ENCODE assay signal across 20 cellular contexts in genomic region chr3:14131134-14131533, GRCh38. TPM values are rescaled to one million over a fixed set of nuclear protein-coding genes. Genes with fewer than 3 reads are reported as not detected.
DNase-seq lines count a peak whose midpoint lies in the region; ATAC-seq, FAIRE-seq and TF ChIP-seq lines count a peak whose summit lies in the region.
"Had no signal": no experiment of that assay in that cellular context is flagged by ENCODE, and none has a peak within 500 bp of the region (broad histone marks: within the 10 kb centered on the region; RNA-seq: fewer than 3 reads in every experiment).

No MANE protein-coding gene starts in this region.

- H3K4me3 ChIP-seq in heart left ventricle (no peak overlapping the region), K562 (no peak overlapping the region), gastrocnemius medialis (no peak overlapping the region)
- H3K4me3 ChIP-seq: A549, GM23338 had no signal

- peaks cover 11% of the 10 kb centered on the region; the same call in 1 of the 2 replicates for H3K27me3 Mint-ChIP-seq in HFFc6 (ENCODE audit: insufficient read depth)
- H3K27me3 Mint-ChIP-seq in activated naive CD8-positive, alpha-beta T cell treated with anti-CD3 and anti-CD28 coated beads, Interleukin-2, amount 50 U/mL, for 24 hours, result no peaks in the 10 kb centered on the region

- H3K9me3 ChIP-seq in heart left ventricle, result no peaks in the 10 kb centered on the region
- H3K9me3 ChIP-seq in K562 (replicated peaks; ENCODE audit: control insufficient read depth, insufficient read depth, low read depth, low read length), result no peaks in the 10 kb centered on the region
- H3K9me3 ChIP-seq in gastrocnemius medialis, result no peaks in the 10 kb centered on the region
- H3K9me3 ChIP-seq: A549, BE2C had no signal

- TF ChIP-seq EP300 in K562 (IDR thresholded peaks at IDR 0.05; ENCODE audit: low read length), result no peak

- DNase-seq in cardiac septum (ENCODE audit: low spot score), result peak; percentile 39
- no peak for DNase-seq in heart left ventricle
- no peak for DNase-seq in HFFc6
- no peak for DNase-seq in K562 (ENCODE audit: extremely low read depth in 1 of 4, low spot score in 3 of 4)
- peak in 1 of 2 donors; percentile 77 for DNase-seq in gastrocnemius medialis
- no peak for DNase-seq in activated naive CD8-positive, alpha-beta T cell treated with anti-CD3 and anti-CD28 coated beads, Interleukin-2, amount 50 U/mL, for 24 hours
- DNase-seq: BE2C; CD8-positive, alpha-beta T cell; COR-L47; DMS153; DMS79 treated with DMSO at 0.1 percent for 48 hours; EL; H7 had no signal

- H3K9ac ChIP-seq in K562 (ENCODE audit: insufficient read depth in 1 of 2, low read depth in 2 of 2, low read length in 2 of 2), result no peak overlapping the region

- H3K27me3 ChIP-seq in heart left ventricle (no peaks in the 10 kb centered on the region), K562 (ENCODE audit: control insufficient read depth in 2 of 2, insufficient read depth in 2 of 2, low read length in 2 of 2) (no peaks in the 10 kb centered on the region), gastrocnemius medialis (no peaks in the 10 kb centered on the region)
- H3K27me3 ChIP-seq: BE2C had no signal

- no TSS peak for BruUV-seq in K562 (replicated peaks; lab: Mats Ljungman, UMichigan)

- POLR2A ChIA-PET in K562 (lab: Yijun Ruan, JAX), result interaction anchor here (0.7 to 2.1 kb wide), 3 partner anchors 9 to 166 kb away, joined by 3 to 6 read pairs (median 3); no protein-coding TSS in a partner anchor

- H3K27ac ChIP-seq in heart left ventricle (no peak overlapping the region), K562 (ENCODE audit: extremely low read depth, low read depth, low read length) (no peak overlapping the region), gastrocnemius medialis (peak overlapping the region in 3 of 4 donors; percentile 19 to 94 (median 52))
- H3K27ac ChIP-seq: A549, C4-2B had no signal

- ATAC-seq in heart left ventricle (no peak), K562 (no peak), gastrocnemius medialis (peak in 1 of 2 donors; percentile 30), GM19351 (IDR thresholded peaks at IDR 0.05; ENCODE audit: unreplicated experiment) (no peak)
- no peak for ATAC-seq in activated naive CD8-positive, alpha-beta T cell treated with anti-CD3 and anti-CD28 coated beads, Interleukin-2, amount 50 U/mL, for 24 hours
- ATAC-seq: A549; CD8-positive, alpha-beta T cell; GM23338 had no signal

- TF ChIP-seq RAD21 in K562 (CRISPR knock-in tag; conservative IDR thresholded peaks at IDR 0.05 in 1 of 2, IDR thresholded peaks at IDR 0.05 in 1 of 2), result no peak

- TF ChIP-seq POLR2A in heart left ventricle (IDR thresholded peaks at IDR 0.05), result no peak
- no peak for TF ChIP-seq POLR2A in K562 (conservative IDR thresholded peaks at IDR 0.05)
- TF ChIP-seq POLR2A in gastrocnemius medialis (IDR thresholded peaks at IDR 0.05), result no peak

- TF ChIP-seq CTCF in heart left ventricle (IDR thresholded peaks at IDR 0.05), result no peak
- no peak for TF ChIP-seq CTCF in HFFc6 (IDR thresholded peaks at IDR 0.05)
- TF ChIP-seq CTCF in K562 (IDR thresholded peaks at IDR 0.05 in 2 of 3, conservative IDR thresholded peaks at IDR 0.05 in 1 of 3; ENCODE audit: insufficient read depth in 2 of 3, low read depth in 1 of 3, low read length in 3 of 3), result no peak
- TF ChIP-seq CTCF in gastrocnemius medialis (IDR thresholded peaks at IDR 0.05 in 4 of 5, conservative IDR thresholded peaks at IDR 0.05 in 1 of 5), result no peak

- no peak overlapping the region for H3K4me3 Mint-ChIP-seq in HFFc6
- no peak overlapping the region for H3K4me3 Mint-ChIP-seq in activated naive CD8-positive, alpha-beta T cell treated with anti-CD3 and anti-CD28 coated beads, Interleukin-2, amount 50 U/mL, for 24 hours
- H3K4me3 Mint-ChIP-seq: CD8-positive, alpha-beta T cell; GM23338 had no signal

- WGBS in heart left ventricle, 4 donors, result 69 to 94% (median 83%) methylated on average over 3 to 5 of the region's 5 CpGs
- WGBS in K562 (ENCODE audit: insufficient coverage, low coverage, missing lambda C conversion rate), result 68% methylated on average over 5 of the region's 5 CpGs

- H3K36me3 ChIP-seq in heart left ventricle, result peaks cover 3 to 88% (median 79%) of the 10 kb centered on the region in 9 donors
- H3K36me3 ChIP-seq in K562 (ENCODE audit: control insufficient read depth, insufficient read depth, low read length), result peaks cover 95% of the 10 kb centered on the region
- H3K36me3 ChIP-seq in gastrocnemius medialis, result peaks cover 0 to 70% of the 10 kb centered on the region in 2 donors

- H4K20me1 ChIP-seq in K562 (replicated peaks; ENCODE audit: control insufficient read depth, insufficient read depth, low read length), result peaks cover 7% of the 10 kb centered on the region

- H3K4me1 ChIP-seq in heart left ventricle (peaks cover 5 to 19% (median 15%) of the 10 kb centered on the region in 12 donors), K562 (replicated peaks in 1 of 2; ENCODE audit: control insufficient read depth in 2 of 2, insufficient read depth in 2 of 2, low read length in 2 of 2) (peaks cover 9 to 14% of the 10 kb centered on the region in 2 experiments), gastrocnemius medialis (peaks cover 17 to 31% of the 10 kb centered on the region in 2 donors)
- H3K4me1 ChIP-seq: BE2C had no signal

- no peak for FAIRE-seq in K562 (lab: Jason Lieb, UNC)
- FAIRE-seq: A549, D721Med, G401.6, GM12891 had no signal

- peaks cover 29% of the 10 kb centered on the region for H3K79me2 ChIP-seq in K562 (ENCODE audit: control insufficient read depth, insufficient read depth, low read length)

- no peak overlapping the region for H2AFZ ChIP-seq in K562 (ENCODE audit: low read depth, low read length)
- H2AFZ ChIP-seq: GM23338 had no signal

- in situ Hi-C loops in K562 (cut with MboI), result no loop called here
- in situ Hi-C loops in gastrocnemius medialis (cut with MboI; ENCODE audit: low sequenced_read_pairs in 4 of 4), result loop anchor here in 1 of 4 donors (25.0 kb wide), 1 partner anchor 931 kb away; the partner anchor contains the start of gene MRPS25

- no peaks in the 10 kb centered on the region for H3K9me3 Mint-ChIP-seq in HFFc6
- H3K9me3 Mint-ChIP-seq in activated naive CD8-positive, alpha-beta T cell treated with anti-CD3 and anti-CD28 coated beads, Interleukin-2, amount 50 U/mL, for 24 hours, result no peaks in the 10 kb centered on the region
- H3K9me3 Mint-ChIP-seq: CD8-positive, alpha-beta T cell; GM23338 had no signal

- H3K9me1 ChIP-seq in K562 (ENCODE audit: control insufficient read depth, insufficient read depth, low read length), result peaks cover 4% of the 10 kb centered on the region

- H3K4me2 ChIP-seq in K562 (ENCODE audit: insufficient read depth, low read length), result no peak overlapping the region
- H3K4me2 ChIP-seq: A549, GM23338 had no signal

- H3K36me3 Mint-ChIP-seq in HFFc6 (ENCODE audit: low read depth), result peaks cover 68% of the 10 kb centered on the region
- H3K36me3 Mint-ChIP-seq in activated naive CD8-positive, alpha-beta T cell treated with anti-CD3 and anti-CD28 coated beads, Interleukin-2, amount 50 U/mL, for 24 hours (ENCODE audit: low read depth), result peaks cover 49% of the 10 kb centered on the region

- peak overlapping the region; percentile 41; the same call in 1 of the 2 replicates for H3K27ac Mint-ChIP-seq in HFFc6
- no peak overlapping the region for H3K27ac Mint-ChIP-seq in activated naive CD8-positive, alpha-beta T cell treated with anti-CD3 and anti-CD28 coated beads, Interleukin-2, amount 50 U/mL, for 24 hours
- H3K27ac Mint-ChIP-seq: CD8-positive, alpha-beta T cell; GM23338 had no signal

- H3K4me1 Mint-ChIP-seq in HFFc6 (ENCODE audit: low read depth), result peaks cover 41% of the 10 kb centered on the region
- peaks cover 24% of the 10 kb centered on the region for H3K4me1 Mint-ChIP-seq in activated naive CD8-positive, alpha-beta T cell treated with anti-CD3 and anti-CD28 coated beads, Interleukin-2, amount 50 U/mL, for 24 hours

- CTCF ChIA-PET in K562 (lab: Yijun Ruan, JAX; ENCODE audit: low intra/inter-chr PET ratio), result no interaction called here

- intact Hi-C loops in cardiac septum (cut with DNase I) (no loop called here), heart left ventricle (cut with DNase I) (no loop called here), K562 (cut with micrococcal nuclease) (no loop called here), gastrocnemius medialis (cut with DNase I; ENCODE audit: low total_unique reads) (no loop called here)

RNA-seq across cellular contexts. Expression of gene TMEM43, which starts 6.3 kb away (rescaled TPM):
- total RNA-seq in cardiac septum, result 62.0 TPM
- total RNA-seq in heart left ventricle, result 10 to 100 TPM; 30.5 to 98.6 (median 46.0) TPM
- polyA plus RNA-seq in heart left ventricle, result 100 to 1,000 TPM in 1 of 2 donors, 10 to 100 TPM in 1; 26.1 to 150 TPM
- 10 to 100 TPM; 73.3 to 90.8 (median 80.7) TPM for total RNA-seq in HFFc6 (2021; fragmentation: NEBNext Ultra II Directional; extraction: Animal tissue kit (Norgen Biotek cat#: 25700))
- total RNA-seq in K562 (2011; cell fraction: chromatin; rRNA removed; ENCODE audit: low replicate concordance), result 45.4 and 56.1 TPM in 2 replicates
- total RNA-seq in K562 (2011; cell fraction: nucleolus; rRNA removed), result 65.7 and 72.4 TPM in 2 replicates
- total RNA-seq in K562 (2011; cell fraction: nucleoplasm; rRNA removed), result 57.3 and 58.4 TPM in 2 replicates
- 35.0 and 49.2 TPM in 2 replicates for total RNA-seq in K562 (2014; rRNA removed)
- 32.9 and 35.7 TPM in 2 replicates for total RNA-seq in K562 (2014; rRNA removed; fragmentation: Illumina TruSeq; extraction: Trizol)
- 41.1 and 42.9 TPM in 2 replicates for total RNA-seq in K562 (2015; rRNA removed; fragmentation: Illumina TruSeq; extraction: Trizol)
- 38.9 and 39.7 TPM in 2 replicates for total RNA-seq in K562 (2021)
- polyA plus RNA-seq in K562 (2011; rRNA removed), result 41.9 and 50.8 TPM in 2 replicates
- polyA plus RNA-seq in K562 (2011; cell fraction: cytosol; rRNA removed), result 46.0 and 54.1 TPM in 2 replicates
- polyA plus RNA-seq in K562 (2011; cell fraction: nucleus; rRNA removed), result 73.1 and 80.6 TPM in 2 replicates
- polyA plus RNA-seq in K562 (2012), result 32.9 and 33.9 TPM in 2 replicates
- polyA plus RNA-seq in K562 (2014; fragmentation: Illumina TruSeq; extraction: Trizol), result 41.5 and 46.1 TPM in 2 replicates
- polyA plus RNA-seq in K562 (2014; fragmentation: Nextera tagmentation; extraction: Ambion mirVana), result 10 to 100 TPM; 16.7 to 29.4 TPM
- 32.7 and 37.5 TPM in 2 replicates for polyA plus RNA-seq in K562 (2014; rRNA removed)
- 32.4 and 38.1 TPM in 2 replicates for polyA minus RNA-seq in K562 (2011; rRNA and poly(A)+ RNA removed)
- 21.2 TPM in 2 replicates for polyA minus RNA-seq in K562 (2011; cell fraction: cytosol; rRNA and poly(A)+ RNA removed)
- polyA minus RNA-seq in K562 (2011; cell fraction: nucleus; rRNA and poly(A)+ RNA removed), result 17.1 and 22.2 TPM in 2 replicates
- 100 to 1,000 TPM in 1 of 4 donors, 10 to 100 TPM in 3; 68.2 to 128 (median 78.6) TPM for total RNA-seq in gastrocnemius medialis

RNA-seq across cellular contexts. Expression of gene CHCHD4, which starts 6.5 kb away (rescaled TPM):
- total RNA-seq in cardiac septum (23.0 TPM), heart left ventricle (10 to 100 TPM; 14.8 to 31.1 (median 25.9) TPM), K562 (2014; rRNA removed) (70.9 and 77.2 TPM in 2 replicates), K562 (2014; rRNA removed; fragmentation: Illumina TruSeq; extraction: Trizol) (70.9 and 79.2 TPM in 2 replicates), K562 (2015; rRNA removed; fragmentation: Illumina TruSeq; extraction: Trizol) (56.5 and 61.2 TPM in 2 replicates), K562 (2021) (53.5 and 55.4 TPM in 2 replicates), gastrocnemius medialis (10 to 100 TPM; 16.2 to 49.4 (median 22.8) TPM)
- polyA plus RNA-seq in heart left ventricle (10 to 100 TPM; 19.0 to 31.3 TPM), K562 (2011; rRNA removed) (46.2 and 68.4 TPM in 2 replicates), K562 (2014; fragmentation: Illumina TruSeq; extraction: Trizol) (89.0 and 105 TPM in 2 replicates), K562 (2014; fragmentation: Nextera tagmentation; extraction: Ambion mirVana) (100 to 1,000 TPM; 152 to 225 TPM), K562 (2014; rRNA removed) (81.3 and 81.7 TPM in 2 replicates)
- total RNA-seq in HFFc6 (2021; fragmentation: NEBNext Ultra II Directional; extraction: Animal tissue kit (Norgen Biotek cat#: 25700)), result 10 to 100 TPM in 3 of 6 experiments, 1 to 10 TPM in 3; 9.4 to 12.0 (median 10.1) TPM
- 8.4 and 13.9 TPM in 2 replicates for total RNA-seq in K562 (2011; cell fraction: chromatin; rRNA removed; ENCODE audit: low replicate concordance)
- total RNA-seq in K562 (2011; cell fraction: nucleolus; rRNA removed), result 7.5 and 9.3 TPM in 2 replicates
- total RNA-seq in K562 (2011; cell fraction: nucleoplasm; rRNA removed), result 11.0 and 15.7 TPM in 2 replicates
- 27.7 and 40.4 TPM in 2 replicates for polyA plus RNA-seq in K562 (2011; cell fraction: cytosol; rRNA removed)
- polyA plus RNA-seq in K562 (2011; cell fraction: nucleus; rRNA removed), result 15.4 and 19.6 TPM in 2 replicates
- 32.4 and 47.1 TPM in 2 replicates for polyA plus RNA-seq in K562 (2012)
- 48.2 and 54.4 TPM in 2 replicates for polyA minus RNA-seq in K562 (2011; rRNA and poly(A)+ RNA removed)
- 19.5 and 24.8 TPM in 2 replicates for polyA minus RNA-seq in K562 (2011; cell fraction: cytosol; rRNA and poly(A)+ RNA removed)
- 6.1 and 12.2 TPM in 2 replicates for polyA minus RNA-seq in K562 (2011; cell fraction: nucleus; rRNA and poly(A)+ RNA removed)

RNA-seq across cellular contexts. Expression of gene XPC, which starts 47.3 kb away (rescaled TPM):
- total RNA-seq in cardiac septum (16.7 TPM), heart left ventricle (10 to 100 TPM in 5 of 9 donors, 1 to 10 TPM in 4; 7.0 to 20.0 (median 11.1) TPM), K562 (2014; rRNA removed) (51.8 and 54.1 TPM in 2 replicates), K562 (2014; rRNA removed; fragmentation: Illumina TruSeq; extraction: Trizol) (41.2 and 49.8 TPM in 2 replicates), K562 (2015; rRNA removed; fragmentation: Illumina TruSeq; extraction: Trizol) (41.3 and 44.2 TPM in 2 replicates), K562 (2021) (44.5 and 54.0 TPM in 2 replicates), gastrocnemius medialis (10 to 100 TPM; 22.0 to 30.6 (median 27.0) TPM)
- polyA plus RNA-seq in heart left ventricle (1 to 10 TPM; 6.1 to 9.2 TPM), K562 (2011; rRNA removed) (25.1 and 25.5 TPM in 2 replicates), K562 (2014; fragmentation: Illumina TruSeq; extraction: Trizol) (54.4 and 54.7 TPM in 2 replicates), K562 (2014; fragmentation: Nextera tagmentation; extraction: Ambion mirVana) (1 to 10 TPM; 3.8 to 4.1 TPM), K562 (2014; rRNA removed) (33.8 and 42.4 TPM in 2 replicates)
- total RNA-seq in HFFc6 (2021; fragmentation: NEBNext Ultra II Directional; extraction: Animal tissue kit (Norgen Biotek cat#: 25700)), result 10 to 100 TPM; 38.7 to 40.3 (median 39.5) TPM
- total RNA-seq in K562 (2011; cell fraction: chromatin; rRNA removed; ENCODE audit: low replicate concordance), result 61.0 and 92.1 TPM in 2 replicates
- total RNA-seq in K562 (2011; cell fraction: nucleolus; rRNA removed), result 32.5 and 33.7 TPM in 2 replicates
- total RNA-seq in K562 (2011; cell fraction: nucleoplasm; rRNA removed), result 45.0 and 59.2 TPM in 2 replicates
- 11.7 and 15.8 TPM in 2 replicates for polyA plus RNA-seq in K562 (2011; cell fraction: cytosol; rRNA removed)
- polyA plus RNA-seq in K562 (2011; cell fraction: nucleus; rRNA removed), result 76.2 and 81.9 TPM in 2 replicates
- 41.7 and 44.5 TPM in 2 replicates for polyA plus RNA-seq in K562 (2012)
- polyA minus RNA-seq in K562 (2011; rRNA and poly(A)+ RNA removed), result 30.9 and 32.3 TPM in 2 replicates
- polyA minus RNA-seq in K562 (2011; cell fraction: cytosol; rRNA and poly(A)+ RNA removed), result 24.0 and 24.8 TPM in 2 replicates
- 34.9 and 53.4 TPM in 2 replicates for polyA minus RNA-seq in K562 (2011; cell fraction: nucleus; rRNA and poly(A)+ RNA removed)

RNA-seq across cellular contexts. Expression of gene LSM3, which starts 47.5 kb away (rescaled TPM):
- total RNA-seq in cardiac septum (13.2 TPM), heart left ventricle (10 to 100 TPM; 11.6 to 15.9 (median 13.7) TPM), K562 (2014; rRNA removed) (32.6 and 33.8 TPM in 2 replicates), K562 (2014; rRNA removed; fragmentation: Illumina TruSeq; extraction: Trizol) (64.7 and 73.9 TPM in 2 replicates), K562 (2015; rRNA removed; fragmentation: Illumina TruSeq; extraction: Trizol) (54.4 and 61.2 TPM in 2 replicates), K562 (2021) (38.5 and 46.4 TPM in 2 replicates), gastrocnemius medialis (10 to 100 TPM; 11.6 to 16.8 (median 14.2) TPM)
- polyA plus RNA-seq in heart left ventricle (10 to 100 TPM; 11.7 to 14.0 TPM), K562 (2011; rRNA removed) (34.0 and 48.7 TPM in 2 replicates), K562 (2014; fragmentation: Illumina TruSeq; extraction: Trizol) (48.6 and 55.2 TPM in 2 replicates), K562 (2014; fragmentation: Nextera tagmentation; extraction: Ambion mirVana) (100 to 1,000 TPM; 180 to 203 TPM), K562 (2014; rRNA removed) (61.6 and 75.1 TPM in 2 replicates)
- total RNA-seq in HFFc6 (2021; fragmentation: NEBNext Ultra II Directional; extraction: Animal tissue kit (Norgen Biotek cat#: 25700)), result 10 to 100 TPM; 15.5 to 21.1 (median 18.7) TPM
- total RNA-seq in K562 (2011; cell fraction: chromatin; rRNA removed; ENCODE audit: low replicate concordance), result 11.3 and 17.2 TPM in 2 replicates
- total RNA-seq in K562 (2011; cell fraction: nucleolus; rRNA removed), result 7.4 and 9.3 TPM in 2 replicates
- total RNA-seq in K562 (2011; cell fraction: nucleoplasm; rRNA removed), result 14.2 and 25.6 TPM in 2 replicates
- 3.6 and 12.9 TPM in 2 replicates for polyA plus RNA-seq in K562 (2011; cell fraction: cytosol; rRNA removed)
- 3.1 and 6.0 TPM in 2 replicates for polyA plus RNA-seq in K562 (2011; cell fraction: nucleus; rRNA removed)
- polyA plus RNA-seq in K562 (2012), result 31.9 and 61.8 TPM in 2 replicates
- 14.8 and 16.0 TPM in 2 replicates for polyA minus RNA-seq in K562 (2011; rRNA and poly(A)+ RNA removed)
- polyA minus RNA-seq in K562 (2011; cell fraction: cytosol; rRNA and poly(A)+ RNA removed), result 4.3 and 6.0 TPM in 2 replicates
- polyA minus RNA-seq in K562 (2011; cell fraction: nucleus; rRNA and poly(A)+ RNA removed), result 5.5 and 7.6 TPM in 2 replicates

Comparison
In these comparisons a context has a peak if more than half of its experiments do, and no peak if none do; other contexts are left out.
1. H3K27ac ChIP-seq: peak in gastrocnemius medialis (3 of 4); none in heart left ventricle (0 of 12) and K562 (single experiment).